ENCODE assay signal across 8 cellular contexts in the genomic region with DNA sequence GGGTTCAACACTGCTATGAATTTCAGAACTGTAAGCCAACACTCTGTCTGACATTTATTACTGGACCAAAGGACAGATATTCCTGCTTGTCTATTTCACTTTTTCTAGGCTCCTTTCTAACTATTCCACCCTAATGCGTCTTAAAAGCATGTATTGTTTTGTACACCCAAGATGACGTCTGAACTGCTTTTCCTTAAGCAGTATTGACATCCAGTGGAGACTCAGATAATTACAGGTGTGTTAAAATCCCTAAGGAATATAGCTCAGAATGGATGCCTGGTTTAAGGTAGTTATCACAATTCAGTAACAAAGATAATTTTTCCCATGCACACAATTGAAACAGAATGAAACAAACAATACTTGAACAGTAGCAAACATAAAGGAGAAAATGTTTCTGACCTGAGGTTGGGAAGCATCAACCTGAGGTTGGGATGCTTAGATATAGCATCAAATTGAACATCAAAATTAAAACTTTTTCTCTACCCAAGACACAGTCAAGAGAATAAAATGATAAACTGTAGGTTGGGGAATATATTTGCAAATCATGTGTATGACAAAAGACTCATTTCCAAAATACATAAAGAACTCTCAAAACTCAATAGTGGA.
DNase-seq lines count a peak whose midpoint lies in the region; ATAC-seq and TF ChIP-seq lines count a peak whose summit lies in the region.

No MANE protein-coding gene starts in this region.

- no peak overlapping the region for H3K4me2 ChIP-seq in smooth muscle cell

- DNase-seq in HS-5 (ENCODE audit: low read depth) (peak; percentile 29), RKO (ENCODE audit: low spot score) (peak; percentile 69), globus pallidus (ENCODE audit: low spot score) (peak; percentile 5), smooth muscle cell (lab: John Stamatoyannopoulos, UW; ENCODE audit: unreplicated experiment) (no peak), NCI-H128 (lab: John Stamatoyannopoulos, UW; ENCODE audit: unreplicated experiment) (no peak), AML-193 (lab: John Stamatoyannopoulos, UW) (no peak)
- DNase-seq in activated naive CD4-positive, alpha-beta T cell treated with anti-CD3 and anti-CD28 coated beads, Interleukin-2, amount 50 U/mL, for 16 hours: no peak

- no peak overlapping the region for H3K27ac ChIP-seq in smooth muscle cell (ENCODE audit: low read depth)

- H3F3A ChIP-seq in smooth muscle cell (ENCODE audit: low read depth): no peaks in the 10 kb centered on the region

- no peaks in the 10 kb centered on the region for H3K36me3 ChIP-seq in smooth muscle cell (ENCODE audit: low read depth)

- H3K27me3 ChIP-seq in smooth muscle cell (ENCODE audit: low read depth): no peaks in the 10 kb centered on the region

- H4K20me1 ChIP-seq in smooth muscle cell (ENCODE audit: low read depth): no peaks in the 10 kb centered on the region

- 33% methylated on average over 2 of the region's 2 CpGs for WGBS in smooth muscle cell (ENCODE audit: low lambda C conversion rate)

- no peak for ATAC-seq in HG02970 (IDR thresholded peaks at IDR 0.05; ENCODE audit: low FRiP score, unreplicated experiment)

- H3K9me3 ChIP-seq in smooth muscle cell (replicated peaks; ENCODE audit: low read depth): no peaks in the 10 kb centered on the region

- TF ChIP-seq CTCF in smooth muscle cell (IDR thresholded peaks at IDR 0.05; ENCODE audit: borderline replicate concordance, insufficient read depth, poor library complexity, severe bottlenecking): peak; percentile 41

- peak overlapping the region; percentile 33 for H2AFZ ChIP-seq in smooth muscle cell (ENCODE audit: low read depth)

- no peak overlapping the region for H3K4me3 ChIP-seq in smooth muscle cell

- no peak overlapping the region for H3K9ac ChIP-seq in smooth muscle cell (ENCODE audit: low read depth)

- H3K79me2 ChIP-seq in smooth muscle cell (ENCODE audit: low read depth): no peaks in the 10 kb centered on the region

- H3K4me1 ChIP-seq in smooth muscle cell (ENCODE audit: low read depth): no peaks in the 10 kb centered on the region

Comparison
In these comparisons a context has a peak if more than half of its experiments do, and no peak if none do; other contexts are left out.
1. DNase-seq: peak in HS-5 (single experiment), RKO (single experiment) and globus pallidus (single experiment); none in smooth muscle cell (single experiment), NCI-H128 (single experiment), activated naive CD4-positive, alpha-beta T cell treated with anti-CD3 and anti-CD28 coated beads, Interleukin-2, amount 50 U/mL, for 16 hours (single experiment) and AML-193 (0 of 2).